Comparison of ENCODE assay signal across 8 cellular contexts in genomic region chr7:141585592-141586510, GRCh38. TPM values are rescaled to one million over a fixed set of nuclear protein-coding genes. Genes with fewer than 3 reads are reported as not detected.
DNase-seq lines count a peak whose midpoint lies in the region; ATAC-seq and TF ChIP-seq lines count a peak whose summit lies in the region.

No MANE protein-coding gene starts in this region.

- H3K9me3 Mint-ChIP-seq in MCF 10A (ENCODE audit: unreplicated experiment): peaks cover 13% of the 10 kb centered on the region

- 67 to 77% methylated on average over 3 to 4 of the region's 6 CpGs for WGBS in mesodermal cell (ENCODE audit: insufficient coverage in 2 of 2), 2 experiments
- 63% methylated on average over 6 of the region's 6 CpGs for WGBS in prostate gland
- 42 to 55% methylated on average over 2 to 6 of the region's 6 CpGs for WGBS in gastroesophageal sphincter (ENCODE audit: low coverage in 1 of 2), 2 donors

- POLR2A ChIA-PET in MCF 10A (lab: Yijun Ruan, JAX): no interaction called here

- H3K4me1 Mint-ChIP-seq in MCF 10A (ENCODE audit: insufficient read depth, unreplicated experiment): peaks cover 33% of the 10 kb centered on the region

- intact Hi-C loops in MCF 10A (cut with micrococcal nuclease): no loop called here
- intact Hi-C loops in breast epithelium (cut with DNase I; ENCODE audit: low total_unique reads): no loop called here
- intact Hi-C loops in prostate gland (cut with DNase I): no loop called here
- intact Hi-C loops in posterior cingulate gyrus (cut with DNase I): no loop called here

- TF ChIP-seq CTCF in MCF 10A (IDR thresholded peaks at IDR 0.05; ENCODE audit: unreplicated experiment): no peak
- no peak for TF ChIP-seq CTCF in breast epithelium (IDR thresholded peaks at IDR 0.05)
- TF ChIP-seq CTCF in prostate gland (IDR thresholded peaks at IDR 0.05): no peak
- no peak for TF ChIP-seq CTCF in gastroesophageal sphincter (IDR thresholded peaks at IDR 0.05)

- CTCF ChIA-PET in MCF 10A (lab: Yijun Ruan, JAX): interaction anchor here (0.6 to 0.9 kb wide), 2 partner anchors 13 to 769 kb away, joined by 3 read pairs; no protein-coding TSS in a partner anchor

- no TSS peak for BruUV-seq in MCF 10A (replicated peaks; lab: Mats Ljungman, UMichigan)

- no peaks in the 10 kb centered on the region for H3K9me3 ChIP-seq in breast epithelium
- H3K9me3 ChIP-seq in mesodermal cell (ENCODE audit: control insufficient read depth, low read length): no peaks in the 10 kb centered on the region
- H3K9me3 ChIP-seq in prostate gland: no peaks in the 10 kb centered on the region
- no peaks in the 10 kb centered on the region for H3K9me3 ChIP-seq in gastroesophageal sphincter

- no peaks in the 10 kb centered on the region for H3K36me3 ChIP-seq in breast epithelium
- H3K36me3 ChIP-seq in mesodermal cell (ENCODE audit: control insufficient read depth, insufficient read depth, low read length): peaks cover 9% of the 10 kb centered on the region
- no peaks in the 10 kb centered on the region for H3K36me3 ChIP-seq in prostate gland
- no peaks in the 10 kb centered on the region for H3K36me3 ChIP-seq in gastroesophageal sphincter

- DNase-seq in MCF 10A (ENCODE audit: unreplicated experiment): peak; percentile 52
- DNase-seq in breast epithelium (ENCODE audit: low spot score in 2 of 2): no peak
- DNase-seq in activated T-cell treated with anti-CD3 and anti-CD28 coated beads for 48 hours (ENCODE audit: low read depth): peak; percentile 25
- no peak for DNase-seq in prostate gland (ENCODE audit: low spot score)
- no peak for DNase-seq in posterior cingulate gyrus

- ATAC-seq in HG03064 (IDR thresholded peaks at IDR 0.05; ENCODE audit: low read depth, unreplicated experiment) (peak; percentile 63), gastroesophageal sphincter (no peak)

- no peaks in the 10 kb centered on the region for H3K36me3 Mint-ChIP-seq in MCF 10A (ENCODE audit: insufficient read depth, unreplicated experiment)

- no peak overlapping the region for H3K4me3 ChIP-seq in breast epithelium
- H3K4me3 ChIP-seq in mesodermal cell (ENCODE audit: extremely low read depth, insufficient read depth, low read length, poor library complexity, severe bottlenecking): no peak overlapping the region
- H3K4me3 ChIP-seq in prostate gland: no peak overlapping the region
- H3K4me3 ChIP-seq in gastroesophageal sphincter: no peak overlapping the region

- TF ChIP-seq EP300 in gastroesophageal sphincter (IDR thresholded peaks at IDR 0.05): no peak

- no peaks in the 10 kb centered on the region for H3K27me3 Mint-ChIP-seq in MCF 10A (ENCODE audit: insufficient read depth, unreplicated experiment)

- H3K27me3 ChIP-seq in breast epithelium (no peaks in the 10 kb centered on the region), prostate gland (replicated peaks; ENCODE audit: insufficient read depth) (no peaks in the 10 kb centered on the region), gastroesophageal sphincter (no peaks in the 10 kb centered on the region)

- TF ChIP-seq POLR2A in breast epithelium (IDR thresholded peaks at IDR 0.05): no peak
- TF ChIP-seq POLR2A in prostate gland (IDR thresholded peaks at IDR 0.05): no peak
- TF ChIP-seq POLR2A in gastroesophageal sphincter (IDR thresholded peaks at IDR 0.05): no peak

- peak overlapping the region; percentile 31 for H3K4me3 Mint-ChIP-seq in MCF 10A (ENCODE audit: unreplicated experiment)

- no peaks in the 10 kb centered on the region for H3K4me1 ChIP-seq in breast epithelium
- H3K4me1 ChIP-seq in mesodermal cell (ENCODE audit: control insufficient read depth, insufficient read depth, low read length, poor library complexity, severe bottlenecking): peaks cover 24% of the 10 kb centered on the region
- no peaks in the 10 kb centered on the region for H3K4me1 ChIP-seq in prostate gland (replicated peaks)
- no peaks in the 10 kb centered on the region for H3K4me1 ChIP-seq in gastroesophageal sphincter

- H3K27ac Mint-ChIP-seq in MCF 10A (ENCODE audit: low read depth, unreplicated experiment): peak overlapping the region; percentile 28

- H3K27ac ChIP-seq in breast epithelium (no peak overlapping the region), mesodermal cell (ENCODE audit: low read depth, low read length, severe bottlenecking) (peak overlapping the region; percentile 92), prostate gland (no peak overlapping the region), gastroesophageal sphincter (peak overlapping the region in 1 of 4 donors; percentile 40)

RNA-seq across cellular contexts. Expression of gene AGK, which starts 34.6 kb away (rescaled TPM):
- total RNA-seq in MCF 10A (2022) (35.4 and 41.4 TPM in 2 replicates), breast epithelium (10 to 100 TPM; 14.7 to 33.1 (median 28.5) TPM), prostate gland (10 to 100 TPM; 19.4 to 26.7 TPM), gastroesophageal sphincter (10 to 100 TPM; 21.0 to 30.8 (median 25.5) TPM)
- polyA plus RNA-seq in mesodermal cell (2013, experiment 1 of 2): 25.9 TPM
- 25.0 TPM for polyA plus RNA-seq in mesodermal cell (2013, experiment 2 of 2)

Comparison
In these comparisons a context has a peak if more than half of its experiments do, and no peak if none do; other contexts are left out.
1. DNase-seq: peak in MCF 10A (single experiment) and activated T-cell treated with anti-CD3 and anti-CD28 coated beads for 48 hours (single experiment); none in breast epithelium (0 of 2), prostate gland (single experiment) and posterior cingulate gyrus (0 of 10).